ENCODE assay signal across 8 cellular contexts in the genomic region with DNA sequence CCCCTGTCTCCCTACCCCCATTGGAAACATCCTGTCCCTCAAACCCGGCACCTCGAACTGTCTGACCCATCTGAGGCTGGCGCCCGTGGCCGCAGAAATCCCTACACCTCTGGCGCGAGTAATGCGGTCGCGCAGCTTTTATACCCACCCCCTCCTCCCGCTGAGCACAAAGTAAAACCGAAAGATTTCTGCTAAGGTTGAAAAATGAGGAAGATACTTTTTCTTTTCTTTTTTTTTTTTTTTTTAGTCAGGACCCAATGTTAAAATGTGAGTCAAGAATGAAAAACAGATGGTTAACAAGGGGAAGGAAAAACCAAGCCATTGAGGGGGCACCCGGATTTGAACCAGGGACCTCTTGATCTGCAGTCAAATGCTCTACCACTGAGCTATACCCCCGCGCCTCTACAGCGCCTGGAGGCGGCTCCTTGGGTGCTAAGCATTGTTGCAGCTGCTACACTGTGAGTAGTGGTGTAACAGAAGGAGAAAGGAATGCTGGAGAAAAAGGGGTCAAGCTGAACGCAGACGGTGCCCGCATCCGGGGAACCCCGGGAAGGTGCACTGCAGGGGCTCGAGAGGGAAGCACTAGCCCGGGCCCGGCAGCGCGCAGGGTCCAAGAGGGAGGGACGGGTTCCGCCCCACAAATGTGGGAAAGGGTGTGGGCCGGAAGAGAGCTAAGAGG. TPM values are rescaled to one million over a fixed set of nuclear protein-coding genes. Genes with fewer than 3 reads are reported as not detected.
DNase-seq lines count a peak whose midpoint lies in the region; ATAC-seq and TF ChIP-seq lines count a peak whose summit lies in the region.

No MANE protein-coding gene starts in this region.

- peak; percentile 39 for TF ChIP-seq CTCF in AG09309 (IDR thresholded peaks at IDR 0.05; ENCODE audit: control insufficient read depth, insufficient read depth, low read depth, low read length, missing control alignments)
- peak; percentile 46 for TF ChIP-seq CTCF in kidney epithelial cell (IDR thresholded peaks at IDR 0.05; ENCODE audit: insufficient read depth, low read length, poor library complexity, severe bottlenecking)

- no peaks in the 10 kb centered on the region for H3K27me3 ChIP-seq in kidney epithelial cell (ENCODE audit: control insufficient read depth, insufficient read depth, low read length)

- no peaks in the 10 kb centered on the region for H3K36me3 ChIP-seq in kidney epithelial cell (ENCODE audit: control insufficient read depth, insufficient read depth, low read length)

- ATAC-seq in GM18873 (IDR thresholded peaks at IDR 0.05; ENCODE audit: low FRiP score, unreplicated experiment) (peak; percentile 30), HG03159 (IDR thresholded peaks at IDR 0.05; ENCODE audit: unreplicated experiment) (peak; percentile 33)

- peak; percentile 66 for DNase-seq in AG09309 (ENCODE audit: low read depth)
- peak; percentile 88 for DNase-seq in NCI-H345 treated with DMSO at 0.1 percent for 48 hours (lab: John Stamatoyannopoulos, UW; ENCODE audit: unreplicated experiment)
- DNase-seq in activated CD4-positive, CD25-positive, alpha-beta regulatory T cell treated with anti-CD3 and anti-CD28 coated beads, Interleukin-2, amount 50 U/mL, for 72 hours, result peak; percentile 93
- DNase-seq in cerebellar cortex (ENCODE audit: low spot score), result peak; percentile 94
- no peak for DNase-seq in kidney epithelial cell (ENCODE audit: low read depth)
- peak; percentile 88 to 89 for DNase-seq in stimulated activated CD4-positive, alpha-beta T cell treated with anti-CD3 and anti-CD28 coated beads, Interleukin-15, amount 100 ng/mL, for 48 hours (ENCODE audit: low read depth in 2 of 2)

- H3K4me3 ChIP-seq in AG09309 (ENCODE audit: control insufficient read depth, low read depth, low read length) (peak overlapping the region; percentile 62), kidney epithelial cell (ENCODE audit: low read depth, low read length) (peak overlapping the region; percentile 97)

RNA-seq across cellular contexts. Expression of gene LASP1, which starts 0.8 kb away (rescaled TPM):
- 201 and 247 TPM in 2 replicates for total RNA-seq in kidney epithelial cell

RNA-seq across cellular contexts. Expression of gene RPL23, which starts 15.6 kb away (rescaled TPM):
- 1,506 and 1,881 TPM in 2 replicates for total RNA-seq in kidney epithelial cell

RNA-seq across cellular contexts. Expression of gene CWC25, which starts 44.0 kb away (rescaled TPM):
- 13.9 and 14.4 TPM in 2 replicates for total RNA-seq in kidney epithelial cell
